In genomic region chr19:49983645-49984229, GRCh38 we compare ENCODE assay signal across 9 cellular contexts. TPM values are rescaled to one million over a fixed set of nuclear protein-coding genes. Genes with fewer than 3 reads are reported as not detected.
DNase-seq lines count a peak whose midpoint lies in the region; ATAC-seq and TF ChIP-seq lines count a peak whose summit lies in the region.
"Had no signal": no experiment of that assay in that cellular context is flagged by ENCODE, and none has a peak within 500 bp of the region (broad histone marks: within the 10 kb centered on the region; RNA-seq: fewer than 3 reads in every experiment).

No MANE protein-coding gene starts in this region.

- H3K36me3 Mint-ChIP-seq in natural killer cell treated with Interleukin-12 subunit alpha and Interleukin-12 subunit beta and Interleukin-15 and Interleukin-18, amount 100 ng/mL, for 72 hours = peaks cover 5% of the 10 kb centered on the region

- peak; percentile 85 for TF ChIP-seq CTCF in epithelial cell of esophagus (IDR thresholded peaks at IDR 0.05; ENCODE audit: insufficient read depth, low read depth, low read length, missing control alignments)

- DNase-seq in AG08396 (ENCODE audit: low spot score) (peak; percentile 53), H4 (ENCODE audit: low spot score) (peak; percentile 45), NCI-H82 treated with DMSO at 0.1 percent for 48 hours (lab: John Stamatoyannopoulos, UW; ENCODE audit: unreplicated experiment) (peak; percentile 5), epithelial cell of esophagus (ENCODE audit: low read depth) (peak; percentile 50)
- peak; percentile 92 for DNase-seq in activated CD8-positive, alpha-beta memory T cell treated with anti-CD3 and anti-CD28 coated beads for 24 hours
- peak; percentile 79 for DNase-seq in natural killer cell treated with Interleukin-12 subunit alpha and Interleukin-12 subunit beta and Interleukin-15 and Interleukin-18, amount 100 ng/mL, for 72 hours (ENCODE audit: low spot score)
- peak; percentile 73 to 75 for DNase-seq in stimulated activated naive CD8-positive, alpha-beta T cell treated with anti-CD3 and anti-CD28 coated beads, Interleukin-15, amount 100 ng/mL, for 72 hours

- peaks cover 6 to 18% of the 10 kb centered on the region in 2 donors for H3K4me1 Mint-ChIP-seq in natural killer cell treated with Interleukin-12 subunit alpha and Interleukin-12 subunit beta and Interleukin-15 and Interleukin-18, amount 100 ng/mL, for 72 hours (ENCODE audit: low read depth in 2 of 2)
- H3K4me1 Mint-ChIP-seq in stimulated activated naive CD8-positive, alpha-beta T cell treated with anti-CD3 and anti-CD28 coated beads, Interleukin-15, amount 100 ng/mL, for 72 hours = no peaks in the 10 kb centered on the region

- no peaks in the 10 kb centered on the region for H3K9me3 Mint-ChIP-seq in natural killer cell treated with Interleukin-12 subunit alpha and Interleukin-12 subunit beta and Interleukin-15 and Interleukin-18, amount 100 ng/mL, for 72 hours
- H3K9me3 Mint-ChIP-seq in stimulated activated naive CD8-positive, alpha-beta T cell treated with anti-CD3 and anti-CD28 coated beads, Interleukin-15, amount 100 ng/mL, for 72 hours = no peaks in the 10 kb centered on the region
- H3K9me3 Mint-ChIP-seq: stimulated activated naive CD8-positive, alpha-beta T cell treated with anti-CD3 and anti-CD28 coated beads, Interleukin-15, Interleukin-2, amounts not matched to agents 100 ng/mL and 50 ng/mL, for 24 hours had no signal

- peak; percentile 72 to 73 for ATAC-seq in natural killer cell treated with Interleukin-12 subunit alpha and Interleukin-12 subunit beta and Interleukin-15 and Interleukin-18, amount 100 ng/mL, for 72 hours
- peak; percentile 87 for ATAC-seq in stimulated activated naive CD8-positive, alpha-beta T cell treated with anti-CD3 and anti-CD28 coated beads, Interleukin-15, amount 100 ng/mL, for 72 hours
- no peak for ATAC-seq in HG03460 (IDR thresholded peaks at IDR 0.05; ENCODE audit: unreplicated experiment)

- no peaks in the 10 kb centered on the region for H3K27me3 Mint-ChIP-seq in natural killer cell treated with Interleukin-12 subunit alpha and Interleukin-12 subunit beta and Interleukin-15 and Interleukin-18, amount 100 ng/mL, for 72 hours
- H3K27me3 Mint-ChIP-seq in stimulated activated naive CD8-positive, alpha-beta T cell treated with anti-CD3 and anti-CD28 coated beads, Interleukin-15, amount 100 ng/mL, for 72 hours = no peaks in the 10 kb centered on the region
- H3K27me3 Mint-ChIP-seq: stimulated activated naive CD8-positive, alpha-beta T cell treated with anti-CD3 and anti-CD28 coated beads, Interleukin-15, Interleukin-2, amounts not matched to agents 100 ng/mL and 50 ng/mL, for 24 hours had no signal

- H3K4me3 ChIP-seq in epithelial cell of esophagus (ENCODE audit: low read length) = no peak overlapping the region

- no peak overlapping the region for H3K4me3 Mint-ChIP-seq in natural killer cell treated with Interleukin-12 subunit alpha and Interleukin-12 subunit beta and Interleukin-15 and Interleukin-18, amount 100 ng/mL, for 72 hours
- H3K4me3 Mint-ChIP-seq in stimulated activated naive CD8-positive, alpha-beta T cell treated with anti-CD3 and anti-CD28 coated beads, Interleukin-15, amount 100 ng/mL, for 72 hours = no peak overlapping the region
- H3K4me3 Mint-ChIP-seq: stimulated activated naive CD8-positive, alpha-beta T cell treated with anti-CD3 and anti-CD28 coated beads, Interleukin-15, Interleukin-2, amounts not matched to agents 100 ng/mL and 50 ng/mL, for 24 hours had no signal

- H3K27ac Mint-ChIP-seq in natural killer cell treated with Interleukin-12 subunit alpha and Interleukin-12 subunit beta and Interleukin-15 and Interleukin-18, amount 100 ng/mL, for 72 hours = no peak overlapping the region
- H3K27ac Mint-ChIP-seq in stimulated activated naive CD8-positive, alpha-beta T cell treated with anti-CD3 and anti-CD28 coated beads, Interleukin-15, amount 100 ng/mL, for 72 hours = no peak overlapping the region
- H3K27ac Mint-ChIP-seq: stimulated activated naive CD8-positive, alpha-beta T cell treated with anti-CD3 and anti-CD28 coated beads, Interleukin-15, Interleukin-2, amounts not matched to agents 100 ng/mL and 50 ng/mL, for 24 hours had no signal

RNA-seq across cellular contexts. Expression of gene SIGLEC11, which starts 22.8 kb away (rescaled TPM):
- total RNA-seq in H4 (2014; rRNA removed; shearing (Covaris generic)) = not detected in 2 replicates
- total RNA-seq in natural killer cell treated with Interleukin-12 subunit alpha and Interleukin-12 subunit beta and Interleukin-15 and Interleukin-18, amount 100 ng/mL, for 72 hours = not detected

RNA-seq across cellular contexts. Expression of gene VRK3, which starts 41.4 kb away (rescaled TPM):
- 32.5 and 35.6 TPM in 2 replicates for total RNA-seq in H4 (2014; rRNA removed; shearing (Covaris generic))
- total RNA-seq in natural killer cell treated with Interleukin-12 subunit alpha and Interleukin-12 subunit beta and Interleukin-15 and Interleukin-18, amount 100 ng/mL, for 72 hours = 10 to 100 TPM; 52.1 to 70.9 TPM

RNA-seq across cellular contexts. Expression of gene ZNF473, which starts 42.1 kb away (rescaled TPM):
- 15.8 and 17.4 TPM in 2 replicates for total RNA-seq in H4 (2014; rRNA removed; shearing (Covaris generic))
- total RNA-seq in natural killer cell treated with Interleukin-12 subunit alpha and Interleukin-12 subunit beta and Interleukin-15 and Interleukin-18, amount 100 ng/mL, for 72 hours = 10 to 100 TPM in 1 of 2 donors, 1 to 10 TPM in 1; 6.2 to 10.3 TPM

RNA-seq across cellular contexts. Expression of gene NUP62, which starts 54.4 kb away (rescaled TPM):
- 52.1 and 62.4 TPM in 2 replicates for total RNA-seq in H4 (2014; rRNA removed; shearing (Covaris generic))
- total RNA-seq in natural killer cell treated with Interleukin-12 subunit alpha and Interleukin-12 subunit beta and Interleukin-15 and Interleukin-18, amount 100 ng/mL, for 72 hours = 100 to 1,000 TPM; 109 to 187 TPM

RNA-seq across cellular contexts. Expression of gene ATF5, which starts 54.7 kb away (rescaled TPM):
- 16.0 and 19.0 TPM in 2 replicates for total RNA-seq in H4 (2014; rRNA removed; shearing (Covaris generic))
- total RNA-seq in natural killer cell treated with Interleukin-12 subunit alpha and Interleukin-12 subunit beta and Interleukin-15 and Interleukin-18, amount 100 ng/mL, for 72 hours = 10 to 100 TPM; 12.1 to 12.4 TPM

Comparison
In these comparisons a context has a peak if more than half of its experiments do, and no peak if none do; other contexts are left out.
1. DNase-seq: peak in every context shown above with its lines; median percentile 92 in activated CD8-positive, alpha-beta memory T cell treated with anti-CD3 and anti-CD28 coated beads for 24 hours; 79 in natural killer cell treated with Interleukin-12 subunit alpha and Interleukin-12 subunit beta and Interleukin-15 and Interleukin-18, amount 100 ng/mL, for 72 hours; 74 in stimulated activated naive CD8-positive, alpha-beta T cell treated with anti-CD3 and anti-CD28 coated beads, Interleukin-15, amount 100 ng/mL, for 72 hours; 53 in AG08396; 50 in epithelial cell of esophagus; 45 in H4; 5 in NCI-H82 treated with DMSO at 0.1 percent for 48 hours.